Comparison of ENCODE assay signal across 1 cellular context in the genomic region with DNA sequence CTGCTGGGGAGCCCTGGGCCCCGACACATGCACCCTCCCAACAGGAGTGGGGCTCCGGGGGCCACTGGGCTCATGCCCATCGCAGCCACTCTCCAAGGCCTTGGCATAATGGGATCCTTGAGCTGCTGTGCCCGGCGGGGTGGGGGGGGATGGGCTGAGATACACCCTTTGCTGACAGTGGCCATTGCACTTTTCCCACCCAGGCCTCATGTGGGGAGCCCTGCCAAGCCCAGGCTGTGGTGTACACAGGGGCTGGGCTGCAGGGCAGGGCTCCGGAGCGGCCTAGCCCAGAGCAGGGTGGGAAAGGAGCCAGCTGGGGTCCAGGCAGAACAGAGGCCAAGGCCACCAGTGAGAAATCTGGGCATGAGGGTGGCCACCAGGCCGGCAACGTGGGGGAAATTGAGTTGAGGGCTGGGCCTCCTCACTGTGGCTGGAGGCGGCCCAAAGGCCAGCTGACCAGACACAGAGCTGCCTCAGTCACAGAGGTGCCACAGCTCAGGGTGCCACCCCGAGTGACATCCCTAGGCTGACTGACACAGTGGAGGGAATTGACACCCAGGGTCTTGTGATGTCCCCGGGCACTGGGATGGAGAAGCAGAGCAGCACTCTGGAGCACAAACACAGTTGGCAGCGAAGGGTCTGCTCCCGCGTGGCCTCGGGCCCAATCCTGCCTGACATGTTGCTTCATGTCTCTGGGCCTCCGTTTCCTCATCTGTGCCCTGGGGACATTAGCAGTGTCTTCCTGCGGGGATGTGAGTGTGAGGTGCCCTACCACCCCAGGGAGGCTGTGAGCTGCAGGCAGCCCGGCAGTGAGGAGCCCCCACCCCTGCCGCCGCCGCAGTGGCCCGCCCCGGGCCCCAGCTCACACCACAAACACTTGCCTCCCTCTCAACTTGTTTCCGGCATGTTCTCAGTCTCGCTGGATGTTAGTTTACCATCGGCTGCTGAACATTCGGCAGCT.
TF ChIP-seq lines count a peak whose summit lies in the region.

No MANE protein-coding gene starts in this region.

TF ChIP-seq in HEK293, 187 proteins besides CTCF, POLR2A, EP300 and RAD21:
- TF ChIP-seq, protein P1, sequence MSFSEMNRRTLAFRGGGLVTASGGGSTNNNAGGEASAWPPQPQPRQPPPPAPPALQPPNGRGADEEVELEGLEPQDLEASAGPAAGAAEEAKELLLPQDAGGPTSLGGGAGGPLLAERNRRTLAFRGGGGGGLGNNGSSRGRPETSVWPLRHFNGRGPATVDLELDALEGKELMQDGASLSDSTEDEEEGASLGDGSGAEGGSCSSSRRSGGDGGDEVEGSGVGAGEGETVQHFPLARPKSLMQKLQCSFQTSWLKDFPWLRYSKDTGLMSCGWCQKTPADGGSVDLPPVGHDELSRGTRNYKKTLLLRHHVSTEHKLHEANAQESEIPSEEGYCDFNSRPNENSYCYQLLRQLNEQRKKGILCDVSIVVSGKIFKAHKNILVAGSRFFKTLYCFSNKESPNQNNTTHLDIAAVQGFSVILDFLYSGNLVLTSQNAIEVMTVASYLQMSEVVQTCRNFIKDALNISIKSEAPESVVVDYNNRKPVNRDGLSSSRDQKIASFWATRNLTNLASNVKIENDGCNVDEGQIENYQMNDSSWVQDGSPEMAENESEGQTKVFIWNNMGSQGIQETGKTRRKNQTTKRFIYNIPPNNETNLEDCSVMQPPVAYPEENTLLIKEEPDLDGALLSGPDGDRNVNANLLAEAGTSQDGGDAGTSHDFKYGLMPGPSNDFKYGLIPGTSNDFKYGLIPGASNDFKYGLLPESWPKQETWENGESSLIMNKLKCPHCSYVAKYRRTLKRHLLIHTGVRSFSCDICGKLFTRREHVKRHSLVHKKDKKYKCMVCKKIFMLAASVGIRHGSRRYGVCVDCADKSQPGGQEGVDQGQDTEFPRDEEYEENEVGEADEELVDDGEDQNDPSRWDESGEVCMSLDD (tag by site-specific recombination; IDR thresholded peaks at IDR 0.05) = no peak
- no peak for TF ChIP-seq ZNF248 (tag by site-specific recombination; IDR thresholded peaks at IDR 0.05)
- TF ChIP-seq ZIC2 (tag by site-specific recombination; IDR thresholded peaks at IDR 0.05) = 0 out of 2 replicates have a peak, but pooled peaks have one; percentile 6
- TF ChIP-seq KLF8 (tag by site-specific recombination; IDR thresholded peaks at IDR 0.05) = 0 out of 2 replicates have a peak, but pooled peaks have one; percentile 24
- TF ChIP-seq ZSCAN30 (tag by site-specific recombination; IDR thresholded peaks at IDR 0.05) = no peak
- TF ChIP-seq ZNF211 (tag by site-specific recombination; IDR thresholded peaks at IDR 0.05; ENCODE audit: low read depth) = no peak
- no peak for TF ChIP-seq GLI4 (tag by site-specific recombination; IDR thresholded peaks at IDR 0.05)
- TF ChIP-seq ZNF146 (tag by site-specific recombination; IDR thresholded peaks at IDR 0.05) = no peak
- TF ChIP-seq SETDB1 (IDR thresholded peaks at IDR 0.05; ENCODE audit: insufficient read length, low read length) = no peak
- TF ChIP-seq, protein P2, sequence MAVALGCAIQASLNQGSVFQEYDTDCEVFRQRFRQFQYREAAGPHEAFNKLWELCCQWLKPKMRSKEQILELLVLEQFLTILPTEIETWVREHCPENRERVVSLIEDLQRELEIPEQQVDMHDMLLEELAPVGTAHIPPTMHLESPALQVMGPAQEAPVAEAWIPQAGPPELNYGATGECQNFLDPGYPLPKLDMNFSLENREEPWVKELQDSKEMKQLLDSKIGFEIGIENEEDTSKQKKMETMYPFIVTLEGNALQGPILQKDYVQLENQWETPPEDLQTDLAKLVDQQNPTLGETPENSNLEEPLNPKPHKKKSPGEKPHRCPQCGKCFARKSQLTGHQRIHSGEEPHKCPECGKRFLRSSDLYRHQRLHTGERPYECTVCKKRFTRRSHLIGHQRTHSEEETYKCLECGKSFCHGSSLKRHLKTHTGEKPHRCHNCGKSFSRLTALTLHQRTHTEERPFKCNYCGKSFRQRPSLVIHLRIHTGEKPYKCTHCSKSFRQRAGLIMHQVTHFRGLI (tag by site-specific recombination; IDR thresholded peaks at IDR 0.05) = 0 out of 2 replicates have a peak, but pooled peaks have one; percentile 27
- TF ChIP-seq, protein P3, sequence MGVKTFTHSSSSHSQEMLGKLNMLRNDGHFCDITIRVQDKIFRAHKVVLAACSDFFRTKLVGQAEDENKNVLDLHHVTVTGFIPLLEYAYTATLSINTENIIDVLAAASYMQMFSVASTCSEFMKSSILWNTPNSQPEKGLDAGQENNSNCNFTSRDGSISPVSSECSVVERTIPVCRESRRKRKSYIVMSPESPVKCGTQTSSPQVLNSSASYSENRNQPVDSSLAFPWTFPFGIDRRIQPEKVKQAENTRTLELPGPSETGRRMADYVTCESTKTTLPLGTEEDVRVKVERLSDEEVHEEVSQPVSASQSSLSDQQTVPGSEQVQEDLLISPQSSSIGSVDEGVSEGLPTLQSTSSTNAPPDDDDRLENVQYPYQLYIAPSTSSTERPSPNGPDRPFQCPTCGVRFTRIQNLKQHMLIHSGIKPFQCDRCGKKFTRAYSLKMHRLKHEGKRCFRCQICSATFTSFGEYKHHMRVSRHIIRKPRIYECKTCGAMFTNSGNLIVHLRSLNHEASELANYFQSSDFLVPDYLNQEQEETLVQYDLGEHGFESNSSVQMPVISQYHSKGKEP (tag by site-specific recombination; IDR thresholded peaks at IDR 0.05) = no peak
